20 cellular contexts compared by ENCODE assay signal in the genomic region with DNA sequence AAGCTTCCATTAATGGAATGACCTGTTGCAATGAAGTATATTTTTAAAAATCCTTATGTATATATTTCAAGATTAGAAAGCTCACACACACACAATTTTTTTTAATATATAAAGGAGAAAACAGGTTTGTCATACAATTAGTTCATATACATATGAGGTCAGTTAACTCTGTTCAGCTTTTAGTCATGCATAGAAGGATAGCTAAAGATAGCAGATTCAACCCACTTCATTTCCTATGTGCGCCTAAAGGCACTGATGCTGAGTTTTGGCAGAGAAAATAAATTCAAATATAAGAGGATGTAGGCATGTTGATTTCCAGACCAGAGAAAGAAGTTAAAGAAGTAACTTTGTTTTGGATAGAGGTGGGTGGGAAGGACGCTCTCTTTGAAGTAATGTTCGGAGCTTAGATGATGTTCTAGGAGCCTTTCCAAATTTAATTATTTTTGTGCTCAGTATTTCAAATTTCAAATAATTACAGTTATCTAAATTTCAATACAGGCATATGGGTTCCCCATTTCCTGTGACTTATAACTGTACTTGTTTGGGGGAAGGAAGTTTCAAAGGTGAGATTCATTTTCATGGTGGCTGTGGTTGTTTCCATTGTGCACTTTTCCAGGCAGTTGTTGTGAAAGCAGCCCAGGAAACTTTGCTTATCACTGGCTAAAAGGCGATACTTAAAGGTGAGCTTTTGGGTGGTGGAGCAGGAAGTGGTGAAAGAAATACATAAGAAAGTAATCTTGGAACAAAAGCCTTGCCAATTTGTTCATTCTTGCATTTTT.
DNase-seq lines count a peak whose midpoint lies in the region; ATAC-seq, FAIRE-seq and TF ChIP-seq lines count a peak whose summit lies in the region.
"Had no signal": no experiment of that assay in that cellular context is flagged by ENCODE, and none has a peak within 500 bp of the region (broad histone marks: within the 10 kb centered on the region; RNA-seq: fewer than 3 reads in every experiment).

No MANE protein-coding gene starts in this region.

- H3K9me3 ChIP-seq in BLaER1: no peaks in the 10 kb centered on the region
- no peaks in the 10 kb centered on the region for H3K9me3 ChIP-seq in K562 (replicated peaks; ENCODE audit: control insufficient read depth, insufficient read depth, low read depth, low read length)
- H3K9me3 ChIP-seq in vagina: no peaks in the 10 kb centered on the region
- no peaks in the 10 kb centered on the region for H3K9me3 ChIP-seq in neuronal stem cell (replicated peaks in 1 of 2; ENCODE audit: control insufficient read depth in 2 of 2, insufficient read depth in 1 of 2, low read depth in 1 of 2, low read length in 2 of 2)
- H3K9me3 ChIP-seq in GM23248 (ENCODE audit: low read depth): no peaks in the 10 kb centered on the region
- H3K9me3 ChIP-seq: SJSA1 had no signal

- no peak for TF ChIP-seq RAD21 in K562 (CRISPR knock-in tag; conservative IDR thresholded peaks at IDR 0.05 in 1 of 2, IDR thresholded peaks at IDR 0.05 in 1 of 2)

- no peak overlapping the region for H2BK5ac ChIP-seq in neuronal stem cell (ENCODE audit: low read length)

- H3K9me2 ChIP-seq in GM23248 (ENCODE audit: insufficient read depth): no peaks in the 10 kb centered on the region

- H3K36me3 ChIP-seq in BLaER1: no peaks in the 10 kb centered on the region
- H3K36me3 ChIP-seq in K562 (ENCODE audit: control insufficient read depth, insufficient read depth, low read length): no peaks in the 10 kb centered on the region
- no peaks in the 10 kb centered on the region for H3K36me3 ChIP-seq in vagina
- H3K36me3 ChIP-seq in neuronal stem cell (replicated peaks in 1 of 2; ENCODE audit: control insufficient read depth in 2 of 2, insufficient read depth in 2 of 2, low read length in 2 of 2): no peaks in the 10 kb centered on the region
- no peaks in the 10 kb centered on the region for H3K36me3 ChIP-seq in GM23248 (ENCODE audit: low read depth)
- H3K36me3 ChIP-seq: SJSA1 had no signal

- no peak overlapping the region for H4K91ac ChIP-seq in neuronal stem cell (ENCODE audit: low read depth, low read length, poor library complexity)

- no peak overlapping the region for H3K14ac ChIP-seq in neuronal stem cell (ENCODE audit: low read length)

- CTCF ChIA-PET in K562 (lab: Yijun Ruan, JAX; ENCODE audit: low intra/inter-chr PET ratio): no interaction called here

- H2BK15ac ChIP-seq in neuronal stem cell (ENCODE audit: low read length): no peak overlapping the region

- H3K79me1 ChIP-seq in neuronal stem cell (ENCODE audit: low read depth, low read length): no peaks in the 10 kb centered on the region

- H2AFZ ChIP-seq in K562 (ENCODE audit: low read depth, low read length) (peak overlapping the region; percentile 58), neuronal stem cell (ENCODE audit: low read length) (no peak overlapping the region), GM23248 (no peak overlapping the region)

- H3K23ac ChIP-seq in neuronal stem cell (ENCODE audit: low read depth, low read length, poor library complexity): no peak overlapping the region

- H3K4me3 ChIP-seq in BLaER1 (0 out of 2 replicates have a peak overlapping the region, but pooled peaks have one; percentile 24), K562 (no peak overlapping the region), vagina (no peak overlapping the region), neuronal stem cell (ENCODE audit: low read length in 2 of 2) (no peak overlapping the region), GM23248 (no peak overlapping the region)
- H3K4me3 ChIP-seq: SJSA1 had no signal

- POLR2A ChIA-PET in K562 (lab: Yijun Ruan, JAX): no interaction called here

- peaks cover 37% of the 10 kb centered on the region for H3K4me1 ChIP-seq in BLaER1
- H3K4me1 ChIP-seq in K562 (replicated peaks in 1 of 2; ENCODE audit: control insufficient read depth in 2 of 2, insufficient read depth in 2 of 2, low read length in 2 of 2): peaks cover 0 to 5% of the 10 kb centered on the region in 2 experiments; a peak in 1 of 5 replicates
- H3K4me1 ChIP-seq in vagina: no peaks in the 10 kb centered on the region
- H3K4me1 ChIP-seq in neuronal stem cell (ENCODE audit: control insufficient read depth in 2 of 2, insufficient read depth in 1 of 2, low read depth in 1 of 2, low read length in 2 of 2): peaks cover 0 to 9% of the 10 kb centered on the region in 2 donors
- H3K4me1 ChIP-seq in GM23248 (ENCODE audit: insufficient read depth): no peaks in the 10 kb centered on the region
- H3K4me1 ChIP-seq: SJSA1 had no signal

- BruUV-seq in K562 (replicated peaks; lab: Mats Ljungman, UMichigan): no TSS peak

- in situ Hi-C loops in K562 (cut with MboI): no loop called here
- in situ Hi-C loops in GM23248 (cut with MboI): loop anchor here (25.0 kb wide), 1 partner anchor 1823 kb away; no protein-coding TSS in a partner anchor

- TF ChIP-seq EP300 in K562 (IDR thresholded peaks at IDR 0.05; ENCODE audit: low read length): no peak

- no peak overlapping the region for H3K4ac ChIP-seq in neuronal stem cell (ENCODE audit: low read length)

- no peak for FAIRE-seq in K562 (lab: Jason Lieb, UNC)
- FAIRE-seq: A204.1, GM12892 had no signal

- no peak overlapping the region for H2BK120ac ChIP-seq in neuronal stem cell (ENCODE audit: low read depth, low read length)

- no peak overlapping the region for H2AK5ac ChIP-seq in neuronal stem cell (ENCODE audit: low read depth, low read length)

- H2BK12ac ChIP-seq in neuronal stem cell (ENCODE audit: low read length): no peak overlapping the region

- peak; percentile 63 for ATAC-seq in GM19351 (IDR thresholded peaks at IDR 0.05; ENCODE audit: unreplicated experiment)
- peak; percentile 40 for ATAC-seq in HG03159 (IDR thresholded peaks at IDR 0.05; ENCODE audit: unreplicated experiment)
- ATAC-seq in K562: no peak
- ATAC-seq: HCT116 had no signal

- peak overlapping the region; percentile 32; the same call in 1 of the 2 replicates for H3K27ac ChIP-seq in BLaER1
- H3K27ac ChIP-seq in K562 (ENCODE audit: extremely low read depth, low read depth, low read length): no peak overlapping the region
- no peak overlapping the region for H3K27ac ChIP-seq in vagina
- H3K27ac ChIP-seq in neuronal stem cell (replicated peaks; ENCODE audit: low read length): no peak overlapping the region
- H3K27ac ChIP-seq in GM23248: no peak overlapping the region
- H3K27ac ChIP-seq: SJSA1 had no signal

- H3F3A ChIP-seq in GM23248 (ENCODE audit: insufficient read depth): no peaks in the 10 kb centered on the region

- no peaks in the 10 kb centered on the region for H3K9me1 ChIP-seq in K562 (ENCODE audit: control insufficient read depth, insufficient read depth, low read length)

- H3K79me2 ChIP-seq in K562 (ENCODE audit: control insufficient read depth, insufficient read depth, low read length) (no peaks in the 10 kb centered on the region), GM23248 (ENCODE audit: insufficient read depth) (no peaks in the 10 kb centered on the region)

- H3K27me3 ChIP-seq in BLaER1: no peaks in the 10 kb centered on the region
- H3K27me3 ChIP-seq in K562 (ENCODE audit: control insufficient read depth in 2 of 2, insufficient read depth in 2 of 2, low read length in 2 of 2): no peaks in the 10 kb centered on the region
- H3K27me3 ChIP-seq in vagina: no peaks in the 10 kb centered on the region
- H3K27me3 ChIP-seq in neuronal stem cell (ENCODE audit: control insufficient read depth in 3 of 3, insufficient read depth in 3 of 3, low read depth in 1 of 3, low read length in 3 of 3): no peaks in the 10 kb centered on the region
- H3K27me3 ChIP-seq in GM23248 (replicated peaks; ENCODE audit: insufficient read depth): peaks cover 33% of the 10 kb centered on the region

- no peak for TF ChIP-seq CTCF in K562 (IDR thresholded peaks at IDR 0.05 in 2 of 3, conservative IDR thresholded peaks at IDR 0.05 in 1 of 3; ENCODE audit: insufficient read depth in 2 of 3, low read depth in 1 of 3, low read length in 3 of 3)
- TF ChIP-seq CTCF in vagina (IDR thresholded peaks at IDR 0.05): no peak

- H3K4me2 ChIP-seq in BLaER1 (peak overlapping the region; percentile 76), K562 (ENCODE audit: insufficient read depth, low read length) (no peak overlapping the region), neuronal stem cell (ENCODE audit: insufficient read depth, low read length, poor library complexity, severe bottlenecking) (no peak overlapping the region), GM23248 (ENCODE audit: unreplicated experiment) (no peak overlapping the region)

- DNase-seq in K562 (ENCODE audit: extremely low read depth in 1 of 4, low spot score in 3 of 4): peak in 1 of 4 experiments; percentile 20
- no peak for DNase-seq in midbrain (lab: John Stamatoyannopoulos, UW)
- DNase-seq in vagina (ENCODE audit: extremely low spot score in 2 of 2): no peak
- DNase-seq in neuronal stem cell (ENCODE audit: low spot score): no peak
- no peak for DNase-seq in GM23248
- DNase-seq: Calu3; CD4-positive, alpha-beta T cell; NCI-H1048; NCI-H146; NCI-H2081 treated with DMSO at 0.1 percent for 48 hours; NCI-H226; NCI-H526 treated with DMSO at 0.1 percent for 48 hours; NK-92 treated with Interleukin-12 subunit alpha and Interleukin-12 subunit beta, amount 100 ng/mL, for 24 hours had no signal

- 0 out of 2 replicates have a peak overlapping the region, but pooled peaks have one; percentile 11 for H3K9ac ChIP-seq in BLaER1
- no peak overlapping the region for H3K9ac ChIP-seq in K562 (ENCODE audit: insufficient read depth in 1 of 2, low read depth in 2 of 2, low read length in 2 of 2)
- H3K9ac ChIP-seq in neuronal stem cell (ENCODE audit: low read depth, low read length, poor library complexity): no peak overlapping the region
- H3K9ac ChIP-seq in GM23248: no peak overlapping the region

- no peaks in the 10 kb centered on the region for H4K20me1 ChIP-seq in BLaER1
- no peaks in the 10 kb centered on the region for H4K20me1 ChIP-seq in K562 (replicated peaks; ENCODE audit: control insufficient read depth, insufficient read depth, low read length)
- no peaks in the 10 kb centered on the region for H4K20me1 ChIP-seq in GM23248 (ENCODE audit: insufficient read depth)

- no peak overlapping the region for H4K8ac ChIP-seq in neuronal stem cell (ENCODE audit: low read depth, low read length)

- intact Hi-C loops in K562 (cut with micrococcal nuclease): loop anchor here (5.0 to 10.0 kb wide), 4 partner anchors 108 to 413 kb away; no protein-coding TSS in a partner anchor
- intact Hi-C loops in vagina (cut with DNase I): no loop called here

- no peak for TF ChIP-seq POLR2A in K562 (conservative IDR thresholded peaks at IDR 0.05)
- TF ChIP-seq POLR2A in vagina (IDR thresholded peaks at IDR 0.05): no peak

- H3K18ac ChIP-seq in neuronal stem cell (ENCODE audit: low read length): no peak overlapping the region

- 53% methylated on average over 4 of the region's 4 CpGs for WGBS in K562 (ENCODE audit: insufficient coverage, low coverage, missing lambda C conversion rate)
- no CpG with 5 or more reads among the region's 4 CpGs for WGBS in neuronal stem cell (ENCODE audit: extremely low coverage in 2 of 2, insufficient read length in 2 of 2, insufficient replicate concordance in 1 of 2), 2 donors
- WGBS in GM23248 (ENCODE audit: low coverage in 1 of 2, low lambda C conversion rate in 2 of 2, missing lambda C conversion rate in 2 of 2), 2 experiments: 88 to 90% methylated on average over 4 of the region's 4 CpGs

TF ChIP-seq in K562, 482 proteins besides CTCF, POLR2A, EP300 and RAD21:
- TF ChIP-seq HNRNPUL1 (IDR thresholded peaks at IDR 0.05; ENCODE audit: low read length) (no peak), CEBPB (tag; IDR thresholded peaks at IDR 0.05) (0 out of 2 replicates have a peak, but pooled peaks have one; percentile 24)
